24 cellular contexts compared by ENCODE assay signal in genomic region chr11:15956302-15956701, GRCh38.
"Had no signal": no experiment of that assay in that cellular context is flagged by ENCODE, and none has a peak within 500 bp of the region (broad histone marks: within the 10 kb centered on the region; RNA-seq: fewer than 3 reads in every experiment).

No MANE protein-coding gene starts in this region.

- H3K27ac ChIP-seq: colonic mucosa, coronary artery, dorsolateral prefrontal cortex, epithelial cell of prostate, esophagus muscularis mucosa, esophagus squamous epithelium, foreskin keratinocyte, gastrocnemius medialis, gastroesophageal sphincter, heart left ventricle, heart right ventricle had no signal

- H3K27me3 ChIP-seq: colonic mucosa, esophagus muscularis mucosa, esophagus squamous epithelium, foreskin keratinocyte, gastrocnemius medialis, gastroesophageal sphincter, heart left ventricle, heart right ventricle had no signal

- H3K27me3 Mint-ChIP-seq: effector memory CD8-positive, alpha-beta T cell had no signal

- H3K9me3 ChIP-seq: colonic mucosa, esophagus muscularis mucosa, esophagus squamous epithelium, gastrocnemius medialis, gastroesophageal sphincter, heart left ventricle, heart right ventricle had no signal

- H3K36me3 ChIP-seq: colonic mucosa, esophagus muscularis mucosa, esophagus squamous epithelium, gastrocnemius medialis, gastroesophageal sphincter, heart left ventricle, heart right ventricle had no signal

- ATAC-seq: effector memory CD8-positive, alpha-beta T cell; esophagus mucosa; foreskin keratinocyte; gastrocnemius medialis; gastroesophageal sphincter; heart left ventricle; heart right ventricle had no signal

- H3K4me1 ChIP-seq: colonic mucosa, esophagus muscularis mucosa, foreskin keratinocyte, gastrocnemius medialis, gastroesophageal sphincter had no signal

- DNase-seq: colonic mucosa; cortex of kidney; dermis blood vessel endothelial cell; dorsolateral prefrontal cortex; effector CD4-positive, alpha-beta T cell; effector CD8-positive, alpha-beta T cell; effector memory CD4-positive, alpha-beta T cell; effector memory CD8-positive, alpha-beta T cell; endodermal cell; erythroblast; esophagus squamous epithelium; foreskin keratinocyte; foreskin melanocyte; gastrocnemius medialis; glutamatergic neuron; head of caudate nucleus; heart left ventricle; heart right ventricle had no signal

- H3K4me3 Mint-ChIP-seq: dendritic cell treated with granulocyte-macrophage colony-stimulating factor and Interleukin-4, amounts not matched to agents 40 ng/mL and 50 ng/mL, for 4 days; effector memory CD8-positive, alpha-beta T cell; endodermal cell had no signal

- H3K4me3 ChIP-seq: colonic mucosa, coronary artery, dorsolateral prefrontal cortex, esophagus muscularis mucosa, esophagus squamous epithelium, gastrocnemius medialis, gastroesophageal sphincter, heart left ventricle, heart right ventricle had no signal

- H3K4me1 Mint-ChIP-seq: endodermal cell had no signal

- H3K27ac Mint-ChIP-seq: dendritic cell treated with granulocyte-macrophage colony-stimulating factor and Interleukin-4, amounts not matched to agents 40 ng/mL and 50 ng/mL, for 4 days; effector memory CD8-positive, alpha-beta T cell; endodermal cell had no signal
